Comparison of ENCODE assay signal across 14 cellular contexts in the genomic region with DNA sequence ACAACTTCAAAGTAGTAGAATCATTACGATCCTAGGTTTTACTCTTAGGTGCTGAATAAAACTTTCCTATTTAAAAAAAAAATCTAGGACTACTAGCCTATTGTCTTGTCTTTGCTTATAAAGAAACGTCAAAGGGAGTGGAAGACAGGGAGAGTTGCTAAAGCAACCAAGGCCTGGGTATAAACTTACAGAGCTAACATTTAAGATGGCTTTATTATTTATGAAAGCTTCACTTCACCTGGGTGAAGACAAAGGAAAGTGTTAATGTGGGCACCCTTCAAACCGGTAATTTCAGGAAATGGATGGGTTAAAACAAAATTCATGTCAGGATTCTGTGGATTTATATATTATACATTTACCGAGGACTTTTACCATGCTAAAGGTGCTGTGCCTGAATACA. TPM values are rescaled to one million over a fixed set of nuclear protein-coding genes. Genes with fewer than 3 reads are reported as not detected.
DNase-seq lines count a peak whose midpoint lies in the region; ATAC-seq and TF ChIP-seq lines count a peak whose summit lies in the region.
"Had no signal": no experiment of that assay in that cellular context is flagged by ENCODE, and none has a peak within 500 bp of the region (broad histone marks: within the 10 kb centered on the region; RNA-seq: fewer than 3 reads in every experiment).

No MANE protein-coding gene starts in this region.

- no peak for TF ChIP-seq EP300 in transverse colon (IDR thresholded peaks at IDR 0.05; ENCODE audit: low read depth)

- CTCF ChIA-PET in activated CD4-positive, alpha-beta memory T cell treated with anti-CD3 and anti-CD28 coated beads for 36 hours (lab: Charles Lee) = interaction anchor here (0.7 kb wide), 1 partner anchor 242 kb away, joined by 5 read pairs; no protein-coding TSS in a partner anchor

- intact Hi-C loops in heart right ventricle (cut with DNase I) (loop anchor here in 1 of 10 donors (10.0 kb wide), 1 partner anchor 87 kb away; a partner anchor contains a TSS), Right ventricle myocardium inferior (cut with DNase I) (no loop called here), transverse colon (cut with DNase I; ENCODE audit: low total_unique reads) (no loop called here)
- intact Hi-C loops in activated CD4-positive, alpha-beta memory T cell treated with anti-CD3 and anti-CD28 coated beads for 36 hours (cut with micrococcal nuclease) = no loop called here

- H3K4me3 ChIP-seq in heart right ventricle = peak overlapping the region in 4 of 10 donors; percentile 88 to 99 (median 90)
- H3K4me3 ChIP-seq in transverse colon = no peak overlapping the region
- H3K4me3 ChIP-seq: lung had no signal

- peaks cover 55% of the 10 kb centered on the region for H3K4me1 Mint-ChIP-seq in activated naive CD8-positive, alpha-beta T cell treated with anti-CD3 and anti-CD28 coated beads, Interleukin-2, amount 50 U/mL, for 24 hours
- H3K4me1 Mint-ChIP-seq in activated CD4-positive, alpha-beta memory T cell treated with anti-CD3 and anti-CD28 coated beads for 36 hours (ENCODE audit: low read depth) = peaks cover 44% of the 10 kb centered on the region

- H3K27me3 ChIP-seq in heart right ventricle (peaks cover 0 to 24% (median 0%) of the 10 kb centered on the region in 7 donors), transverse colon (no peaks in the 10 kb centered on the region)

- POLR2A ChIA-PET in activated CD4-positive, alpha-beta memory T cell treated with anti-CD3 and anti-CD28 coated beads for 36 hours (lab: Charles Lee) = no interaction called here

- WGBS in heart right ventricle, 2 donors = 45 to 58% methylated on average over 4 of the region's 4 CpGs
- WGBS in transverse colon (ENCODE audit: low coverage in 1 of 2), 2 donors = 53 to 63% methylated on average over 3 to 4 of the region's 4 CpGs

- H3K27ac ChIP-seq in heart right ventricle (peak overlapping the region in 7 of 10 donors; percentile 81 to 94 (median 91)), transverse colon (peak overlapping the region; percentile 85 to 94 (median 88))

- DNase-seq in heart right ventricle (no peak), Right ventricle myocardium inferior (ENCODE audit: missing footprints) (no peak), left kidney (ENCODE audit: low read depth, low spot score) (peak; percentile 26), transverse colon (no peak)
- DNase-seq in activated naive CD8-positive, alpha-beta T cell treated with anti-CD3 and anti-CD28 coated beads, Interleukin-2, amount 50 U/mL, for 24 hours = no peak
- DNase-seq in activated CD4-positive, alpha-beta memory T cell treated with anti-CD3 and anti-CD28 coated beads for 36 hours = no peak
- DNase-seq: activated CD4-positive, alpha-beta T cell treated with anti-CD3 and anti-CD28 coated beads, Interleukin-2, amount 50 U/mL, for 1 hour; foreskin melanocyte; RPMI8226; stimulated activated CD4-positive, alpha-beta T cell treated with anti-CD3 and anti-CD28 coated beads, Interleukin-12 subunit alpha, Interleukin-12 subunit beta, amount 100 ng/mL, for 4 hours; stimulated activated naive CD4-positive, alpha-beta T cell had no signal

- peak overlapping the region; percentile 94 for H3K4me3 Mint-ChIP-seq in activated naive CD8-positive, alpha-beta T cell treated with anti-CD3 and anti-CD28 coated beads, Interleukin-2, amount 50 U/mL, for 24 hours
- H3K4me3 Mint-ChIP-seq in activated CD4-positive, alpha-beta memory T cell treated with anti-CD3 and anti-CD28 coated beads for 36 hours = no peak overlapping the region

- ATAC-seq in heart right ventricle (no peak), Right ventricle myocardium inferior (no peak), HG02571 (IDR thresholded peaks at IDR 0.05; ENCODE audit: unreplicated experiment) (no peak), GM21786 (IDR thresholded peaks at IDR 0.05; ENCODE audit: unreplicated experiment) (no peak)
- no peak for ATAC-seq in activated naive CD8-positive, alpha-beta T cell treated with anti-CD3 and anti-CD28 coated beads, Interleukin-2, amount 50 U/mL, for 24 hours

- no peaks in the 10 kb centered on the region for H3K36me3 ChIP-seq in heart right ventricle
- no peaks in the 10 kb centered on the region for H3K36me3 ChIP-seq in transverse colon

- peaks cover 3% of the 10 kb centered on the region for H3K36me3 Mint-ChIP-seq in activated naive CD8-positive, alpha-beta T cell treated with anti-CD3 and anti-CD28 coated beads, Interleukin-2, amount 50 U/mL, for 24 hours (ENCODE audit: low read depth)
- H3K36me3 Mint-ChIP-seq in activated CD4-positive, alpha-beta memory T cell treated with anti-CD3 and anti-CD28 coated beads for 36 hours = no peaks in the 10 kb centered on the region

- H3K4me1 ChIP-seq in heart right ventricle = peaks cover 0 to 57% (median 40%) of the 10 kb centered on the region in 9 donors
- H3K4me1 ChIP-seq in transverse colon = peaks cover 0 to 32% (median 23%) of the 10 kb centered on the region in 4 donors

- no peaks in the 10 kb centered on the region for H3K9me3 Mint-ChIP-seq in activated naive CD8-positive, alpha-beta T cell treated with anti-CD3 and anti-CD28 coated beads, Interleukin-2, amount 50 U/mL, for 24 hours
- no peaks in the 10 kb centered on the region for H3K9me3 Mint-ChIP-seq in activated CD4-positive, alpha-beta memory T cell treated with anti-CD3 and anti-CD28 coated beads for 36 hours

- in situ Hi-C loops in transverse colon (cut with MboI; ENCODE audit: low pct_ligation_motif_present in 1 of 4, low pct_unique_long_range_greater_than_20kb in 1 of 4, low sequenced_read_pairs in 3 of 4) = no loop called here

- H3K27ac Mint-ChIP-seq in activated naive CD8-positive, alpha-beta T cell treated with anti-CD3 and anti-CD28 coated beads, Interleukin-2, amount 50 U/mL, for 24 hours = no peak overlapping the region
- H3K27ac Mint-ChIP-seq in activated CD4-positive, alpha-beta memory T cell treated with anti-CD3 and anti-CD28 coated beads for 36 hours = no peak overlapping the region

- H3K9me3 ChIP-seq in heart right ventricle (no peaks in the 10 kb centered on the region), transverse colon (no peaks in the 10 kb centered on the region)

- peaks cover 4% of the 10 kb centered on the region for H3K27me3 Mint-ChIP-seq in activated naive CD8-positive, alpha-beta T cell treated with anti-CD3 and anti-CD28 coated beads, Interleukin-2, amount 50 U/mL, for 24 hours
- no peaks in the 10 kb centered on the region for H3K27me3 Mint-ChIP-seq in activated CD4-positive, alpha-beta memory T cell treated with anti-CD3 and anti-CD28 coated beads for 36 hours

- no peak for TF ChIP-seq POLR2A in transverse colon (IDR thresholded peaks at IDR 0.05)

- TF ChIP-seq CTCF in heart right ventricle (IDR thresholded peaks at IDR 0.05) = no peak
- no peak for TF ChIP-seq CTCF in transverse colon (IDR thresholded peaks at IDR 0.05)

RNA-seq across cellular contexts. Expression of a gene that starts 2.5 kb away (rescaled TPM):
- total RNA-seq in heart right ventricle (10 to 100 TPM; 12.6 to 21.7 (median 18.5) TPM), Right ventricle myocardium inferior (21.5 TPM), transverse colon (1 to 10 TPM; 1.6 to 3.8 (median 2.8) TPM)
- 10 to 100 TPM in 1 of 2 donors, 1 to 10 TPM in 1; 6.0 to 18.8 TPM for polyA plus RNA-seq in heart right ventricle
- 10 to 100 TPM; 17.4 to 19.0 TPM for total RNA-seq in activated CD4-positive, alpha-beta memory T cell treated with anti-CD3 and anti-CD28 coated beads for 36 hours
